1 cellular context compared by ENCODE assay signal in genomic region chr15:84199865-84200264, GRCh38. TPM values are rescaled to one million over a fixed set of nuclear protein-coding genes. Genes with fewer than 3 reads are reported as not detected.
"Had no signal": no experiment of that assay in that cellular context is flagged by ENCODE, and none has a peak within 500 bp of the region (broad histone marks: within the 10 kb centered on the region; RNA-seq: fewer than 3 reads in every experiment).

No MANE protein-coding gene starts in this region.

RNA-seq across cellular contexts. Expression of gene GOLGA6L4, which starts 35.7 kb away (rescaled TPM):
- polyA plus RNA-seq: IgD-negative memory B cell had no signal
